Comparison of ENCODE assay signal across 1 cellular context in the genomic region with DNA sequence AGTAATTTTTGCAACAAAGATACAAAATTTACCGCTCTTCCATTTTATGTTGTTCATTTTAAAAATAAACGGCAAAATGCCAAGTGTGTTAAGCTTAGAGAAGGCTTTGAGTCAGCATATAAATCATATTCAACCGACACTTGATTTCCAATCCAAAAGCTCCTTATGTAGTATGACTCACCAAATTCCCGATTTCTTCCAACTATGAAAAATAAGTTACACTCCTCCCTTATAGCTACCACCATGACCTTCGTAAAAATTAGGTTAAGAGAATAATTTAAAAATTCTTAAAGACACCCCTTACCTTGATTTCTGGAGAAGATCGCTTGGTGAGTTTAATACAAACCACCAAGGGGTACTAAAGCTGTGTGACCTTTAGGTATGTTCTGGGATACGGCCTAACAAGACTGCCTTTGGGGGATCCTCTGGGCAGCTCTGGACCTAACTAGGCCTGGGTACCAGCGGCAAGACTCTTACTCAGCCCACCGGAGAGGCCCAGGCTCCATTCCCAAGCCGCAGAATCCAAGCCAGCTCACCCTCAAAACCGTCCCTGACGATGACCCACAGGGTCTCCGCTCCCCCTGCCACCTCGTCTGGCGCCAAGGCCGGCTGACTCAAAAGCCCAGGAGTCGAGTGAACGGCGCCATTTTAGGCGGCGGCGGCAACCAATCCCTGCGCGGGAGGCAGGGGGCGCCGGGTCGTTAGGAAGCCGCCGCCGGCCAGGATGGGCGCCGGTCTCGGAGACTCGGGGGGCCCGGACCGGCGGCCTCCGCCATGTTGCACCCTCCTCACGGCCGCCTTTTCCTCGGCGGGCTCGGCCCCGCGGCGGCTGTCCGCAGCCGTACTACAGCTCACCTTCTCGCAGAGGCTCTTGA.
TF ChIP-seq lines count a peak whose summit lies in the region.

No MANE protein-coding gene starts in this region.

TF ChIP-seq in K562, 482 proteins besides CTCF, POLR2A, EP300 and RAD21 (continues in another document):
- TF ChIP-seq, protein P1, sequence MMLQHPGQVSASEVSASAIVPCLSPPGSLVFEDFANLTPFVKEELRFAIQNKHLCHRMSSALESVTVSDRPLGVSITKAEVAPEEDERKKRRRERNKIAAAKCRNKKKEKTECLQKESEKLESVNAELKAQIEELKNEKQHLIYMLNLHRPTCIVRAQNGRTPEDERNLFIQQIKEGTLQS (IDR thresholded peaks at IDR 0.05) = peak; percentile 71
- TF ChIP-seq, protein P1 (CRISPR knock-in tag; conservative IDR thresholded peaks at IDR 0.05) = 0 out of 2 replicates have a peak, but pooled peaks have one; percentile 18
- peak; percentile 26; the same call in 1 of the 2 replicates for TF ChIP-seq RB1 (IDR thresholded peaks at IDR 0.05; ENCODE audit: low read depth)
- TF ChIP-seq ELF1 (tag; IDR thresholded peaks at IDR 0.05) = no peak
- TF ChIP-seq FOSL1 (tag; conservative IDR thresholded peaks at IDR 0.05) = peak; percentile 30; the same call in 1 of the 2 replicates
- TF ChIP-seq MAFF (IDR thresholded peaks at IDR 0.05; ENCODE audit: low read length) = peak; percentile 5; the same call in 1 of the 2 replicates
- peak; percentile 18 for TF ChIP-seq NFYB (IDR thresholded peaks at IDR 0.05; ENCODE audit: extremely low read depth, insufficient read length)
- peak; percentile 71 for TF ChIP-seq ZNF316 (IDR thresholded peaks at IDR 0.05)
- TF ChIP-seq SIRT6 (IDR thresholded peaks at IDR 0.05; ENCODE audit: low read depth, low read length) = no peak
- no peak for TF ChIP-seq NFATC3 (IDR thresholded peaks at IDR 0.05)
- TF ChIP-seq PHF21A (IDR thresholded peaks at IDR 0.05; ENCODE audit: borderline replicate concordance, low read depth) = 0 out of 2 replicates have a peak, but pooled peaks have one; percentile 12
- TF ChIP-seq ZNF24 (IDR thresholded peaks at IDR 0.05) = no peak
- TF ChIP-seq CHD1 (IDR thresholded peaks at IDR 0.05; ENCODE audit: low read length) = peak; percentile 99
- no peak for TF ChIP-seq PBX2 (CRISPR knock-in tag; IDR thresholded peaks at IDR 0.05; ENCODE audit: low read depth)
- peak; percentile 76 for TF ChIP-seq PBX2 (tag; conservative IDR thresholded peaks at IDR 0.05; ENCODE audit: low read depth)
- TF ChIP-seq TAF1 (IDR thresholded peaks at IDR 0.05; ENCODE audit: control insufficient read depth, extremely low read depth, insufficient read depth, low read length, severe bottlenecking) = peak; percentile 83
- TF ChIP-seq BRD9 (IDR thresholded peaks at IDR 0.05; ENCODE audit: low read depth, partially characterized antibody) = no peak
- TF ChIP-seq JUND (IDR thresholded peaks at IDR 0.05; ENCODE audit: borderline replicate concordance, low read depth, low read length) = peak; percentile 30; the same call in 1 of the 2 replicates
- TF ChIP-seq JUND (tag; IDR thresholded peaks at IDR 0.05; ENCODE audit: borderline replicate concordance, low read depth, low read length) = no peak
- peak; percentile 63 for TF ChIP-seq SAP30 (IDR thresholded peaks at IDR 0.05; ENCODE audit: borderline replicate concordance, insufficient read depth, low read depth, low read length, poor library complexity, severe bottlenecking)
- TF ChIP-seq C11orf30 (IDR thresholded peaks at IDR 0.05; ENCODE audit: low read depth) = peak; percentile 30
- TF ChIP-seq RFX7 (CRISPR knock-in tag; IDR thresholded peaks at IDR 0.05) = no peak
- TF ChIP-seq ESRRA (IDR thresholded peaks at IDR 0.05; ENCODE audit: borderline replicate concordance, low read depth) = 0 out of 2 replicates have a peak, but pooled peaks have one; percentile 29
- TF ChIP-seq KLF1 (tag; IDR thresholded peaks at IDR 0.05) = no peak
- TF ChIP-seq FOXK1 (CRISPR knock-in tag; IDR thresholded peaks at IDR 0.05; ENCODE audit: borderline replicate concordance) = peak; percentile 46; the same call in 1 of the 2 replicates
- peak; percentile 7; the same call in 1 of the 2 replicates for TF ChIP-seq TEAD4 (IDR thresholded peaks at IDR 0.05; ENCODE audit: low read length)
- TF ChIP-seq TEAD4 (CRISPR knock-in tag; IDR thresholded peaks at IDR 0.05; ENCODE audit: borderline replicate concordance) = peak; percentile 66; the same call in 1 of the 2 replicates
- TF ChIP-seq ZNF668 (CRISPR knock-in tag; IDR thresholded peaks at IDR 0.05) = no peak
- TF ChIP-seq, protein P2, sequence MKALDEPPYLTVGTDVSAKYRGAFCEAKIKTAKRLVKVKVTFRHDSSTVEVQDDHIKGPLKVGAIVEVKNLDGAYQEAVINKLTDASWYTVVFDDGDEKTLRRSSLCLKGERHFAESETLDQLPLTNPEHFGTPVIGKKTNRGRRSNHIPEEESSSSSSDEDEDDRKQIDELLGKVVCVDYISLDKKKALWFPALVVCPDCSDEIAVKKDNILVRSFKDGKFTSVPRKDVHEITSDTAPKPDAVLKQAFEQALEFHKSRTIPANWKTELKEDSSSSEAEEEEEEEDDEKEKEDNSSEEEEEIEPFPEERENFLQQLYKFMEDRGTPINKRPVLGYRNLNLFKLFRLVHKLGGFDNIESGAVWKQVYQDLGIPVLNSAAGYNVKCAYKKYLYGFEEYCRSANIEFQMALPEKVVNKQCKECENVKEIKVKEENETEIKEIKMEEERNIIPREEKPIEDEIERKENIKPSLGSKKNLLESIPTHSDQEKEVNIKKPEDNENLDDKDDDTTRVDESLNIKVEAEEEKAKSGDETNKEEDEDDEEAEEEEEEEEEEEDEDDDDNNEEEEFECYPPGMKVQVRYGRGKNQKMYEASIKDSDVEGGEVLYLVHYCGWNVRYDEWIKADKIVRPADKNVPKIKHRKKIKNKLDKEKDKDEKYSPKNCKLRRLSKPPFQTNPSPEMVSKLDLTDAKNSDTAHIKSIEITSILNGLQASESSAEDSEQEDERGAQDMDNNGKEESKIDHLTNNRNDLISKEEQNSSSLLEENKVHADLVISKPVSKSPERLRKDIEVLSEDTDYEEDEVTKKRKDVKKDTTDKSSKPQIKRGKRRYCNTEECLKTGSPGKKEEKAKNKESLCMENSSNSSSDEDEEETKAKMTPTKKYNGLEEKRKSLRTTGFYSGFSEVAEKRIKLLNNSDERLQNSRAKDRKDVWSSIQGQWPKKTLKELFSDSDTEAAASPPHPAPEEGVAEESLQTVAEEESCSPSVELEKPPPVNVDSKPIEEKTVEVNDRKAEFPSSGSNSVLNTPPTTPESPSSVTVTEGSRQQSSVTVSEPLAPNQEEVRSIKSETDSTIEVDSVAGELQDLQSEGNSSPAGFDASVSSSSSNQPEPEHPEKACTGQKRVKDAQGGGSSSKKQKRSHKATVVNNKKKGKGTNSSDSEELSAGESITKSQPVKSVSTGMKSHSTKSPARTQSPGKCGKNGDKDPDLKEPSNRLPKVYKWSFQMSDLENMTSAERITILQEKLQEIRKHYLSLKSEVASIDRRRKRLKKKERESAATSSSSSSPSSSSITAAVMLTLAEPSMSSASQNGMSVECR (CRISPR knock-in tag; IDR thresholded peaks at IDR 0.05) = peak; percentile 8; the same call in 1 of the 2 replicates
- no peak; the same call in 1 of the 2 replicates for TF ChIP-seq NFE2L1 (tag; IDR thresholded peaks at IDR 0.05; ENCODE audit: borderline replicate concordance, low read depth)
- peak in 1 of 2 experiments; percentile 49 for TF ChIP-seq E2F6 (IDR thresholded peaks at IDR 0.05; ENCODE audit: borderline replicate concordance in 1 of 2, extremely low read depth in 1 of 2, insufficient read depth in 1 of 2, insufficient read length in 1 of 2, low read depth in 1 of 2, low read length in 1 of 2, poor library complexity in 1 of 2, severe bottlenecking in 1 of 2)
- peak; percentile 75 for TF ChIP-seq POLR2G (IDR thresholded peaks at IDR 0.05; ENCODE audit: low read depth, low read length)
- TF ChIP-seq KDM1A (IDR thresholded peaks at IDR 0.05) = 0 out of 4 replicates have a peak, but pooled peaks have one; percentile 42 to 48
- no peak for TF ChIP-seq JUN (IDR thresholded peaks at IDR 0.05; ENCODE audit: borderline replicate concordance, low read depth, low read length)
- TF ChIP-seq JUN (CRISPR knock-in tag; IDR thresholded peaks at IDR 0.05; ENCODE audit: borderline replicate concordance) = 0 out of 2 replicates have a peak, but pooled peaks have one; percentile 28
- no peak for TF ChIP-seq NR2C2 (CRISPR knock-in tag; IDR thresholded peaks at IDR 0.05)
- peak; percentile 82; the same call in 1 of the 2 replicates for TF ChIP-seq NR2C2 (tag; IDR thresholded peaks at IDR 0.05)
- peak; percentile 31 for TF ChIP-seq CTCFL (IDR thresholded peaks at IDR 0.05; ENCODE audit: borderline replicate concordance, insufficient read depth, low read depth, low read length, poor library complexity, severe bottlenecking)
- TF ChIP-seq HNRNPUL1 (IDR thresholded peaks at IDR 0.05; ENCODE audit: low read length) = no peak
- no peak; the same call in 1 of the 2 replicates for TF ChIP-seq NFIC (IDR thresholded peaks at IDR 0.05)
- peak; percentile 42; the same call in 1 of the 2 replicates for TF ChIP-seq HDAC8 (tag; IDR thresholded peaks at IDR 0.05)
- peak; percentile 13; the same call in 1 of the 2 replicates for TF ChIP-seq CREM (IDR thresholded peaks at IDR 0.05; ENCODE audit: low read depth)
- TF ChIP-seq TBP (optimal IDR thresholded peaks at IDR 0.05; ENCODE audit: low read depth, low read length) = peak; percentile 66
- TF ChIP-seq ZBTB7A (IDR thresholded peaks at IDR 0.05; ENCODE audit: borderline replicate concordance, control insufficient read depth, low read depth, low read length) = peak; percentile 80
- peak; percentile 74 for TF ChIP-seq RBBP5 (IDR thresholded peaks at IDR 0.05; ENCODE audit: borderline replicate concordance, insufficient read depth, low read length, poor library complexity, severe bottlenecking)
- TF ChIP-seq SMAD4 (CRISPR knock-in tag; conservative IDR thresholded peaks at IDR 0.05) = 0 out of 2 replicates have a peak, but pooled peaks have one; percentile 55
- peak; percentile 36 for TF ChIP-seq TAF9B (IDR thresholded peaks at IDR 0.05; ENCODE audit: partially characterized antibody)
- peak; percentile 26; the same call in 1 of the 2 replicates for TF ChIP-seq STAG1 (CRISPR knock-in tag; IDR thresholded peaks at IDR 0.05; ENCODE audit: borderline replicate concordance)
- TF ChIP-seq NCOR1 (IDR thresholded peaks at IDR 0.05) = 0 out of 2 replicates have a peak, but pooled peaks have one; percentile 6
- 0 out of 2 replicates have a peak, but pooled peaks have one; percentile 29 for TF ChIP-seq GATAD2B (IDR thresholded peaks at IDR 0.05; ENCODE audit: borderline replicate concordance)
- TF ChIP-seq TAF7 (tag; IDR thresholded peaks at IDR 0.05) = peak; percentile 58
- TF ChIP-seq, protein P3, sequence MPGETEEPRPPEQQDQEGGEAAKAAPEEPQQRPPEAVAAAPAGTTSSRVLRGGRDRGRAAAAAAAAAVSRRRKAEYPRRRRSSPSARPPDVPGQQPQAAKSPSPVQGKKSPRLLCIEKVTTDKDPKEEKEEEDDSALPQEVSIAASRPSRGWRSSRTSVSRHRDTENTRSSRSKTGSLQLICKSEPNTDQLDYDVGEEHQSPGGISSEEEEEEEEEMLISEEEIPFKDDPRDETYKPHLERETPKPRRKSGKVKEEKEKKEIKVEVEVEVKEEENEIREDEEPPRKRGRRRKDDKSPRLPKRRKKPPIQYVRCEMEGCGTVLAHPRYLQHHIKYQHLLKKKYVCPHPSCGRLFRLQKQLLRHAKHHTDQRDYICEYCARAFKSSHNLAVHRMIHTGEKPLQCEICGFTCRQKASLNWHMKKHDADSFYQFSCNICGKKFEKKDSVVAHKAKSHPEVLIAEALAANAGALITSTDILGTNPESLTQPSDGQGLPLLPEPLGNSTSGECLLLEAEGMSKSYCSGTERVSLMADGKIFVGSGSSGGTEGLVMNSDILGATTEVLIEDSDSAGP (CRISPR knock-in tag; IDR thresholded peaks at IDR 0.05) = no peak
- TF ChIP-seq MTA3 (IDR thresholded peaks at IDR 0.05; ENCODE audit: borderline replicate concordance) = peak; percentile 45; the same call in 1 of the 2 replicates
- 0 out of 4 replicates have a peak, but pooled peaks of 1 of the 2 experiments have one; percentile 1 for TF ChIP-seq TBL1XR1 (IDR thresholded peaks at IDR 0.05; ENCODE audit: low read length in 2 of 2)
- TF ChIP-seq ZNF764 (CRISPR knock-in tag; IDR thresholded peaks at IDR 0.05; ENCODE audit: low read depth) = no peak
- TF ChIP-seq ZNF324 (CRISPR knock-in tag; IDR thresholded peaks at IDR 0.05) = no peak
